20 cellular contexts compared by ENCODE assay signal in genomic region chr19:46872967-46873366, GRCh38. TPM values are rescaled to one million over a fixed set of nuclear protein-coding genes. Genes with fewer than 3 reads are reported as not detected.
DNase-seq lines count a peak whose midpoint lies in the region; ATAC-seq and TF ChIP-seq lines count a peak whose summit lies in the region.
"Had no signal": no experiment of that assay in that cellular context is flagged by ENCODE, and none has a peak within 500 bp of the region (broad histone marks: within the 10 kb centered on the region; RNA-seq: fewer than 3 reads in every experiment).

No MANE protein-coding gene starts in this region.

- H3K4me1 Mint-ChIP-seq in MCF 10A (ENCODE audit: insufficient read depth, unreplicated experiment) (peaks cover 21% of the 10 kb centered on the region), chondrocyte (ENCODE audit: low read depth) (peaks cover 34% of the 10 kb centered on the region), mesothelial cell of epicardium (peaks cover 27% of the 10 kb centered on the region)
- H3K4me1 Mint-ChIP-seq in activated T-helper 1 cell treated with anti-CD3 and anti-CD28 coated beads, Interleukin-12 subunit alpha, Interleukin-12 subunit beta, Interleukin-2, Interleukin-4 antibody, amounts not matched to agents 30 ng/mL and 10 ng/mL and 1 ng/mL, durations not matched to agents 14 hours and 24 hours and 36 hours (ENCODE audit: low read depth), result peaks cover 7% of the 10 kb centered on the region

- no peak overlapping the region for H3K27ac ChIP-seq in mammary epithelial cell (ENCODE audit: insufficient read depth, low read depth, low read length)
- no peak overlapping the region for H3K27ac ChIP-seq in sigmoid colon
- no peak overlapping the region for H3K27ac ChIP-seq in lower lobe of right lung
- H3K27ac ChIP-seq: BLaER1, GM23248 had no signal

- H3K27me3 Mint-ChIP-seq in MCF 10A (ENCODE audit: insufficient read depth, unreplicated experiment), result no peaks in the 10 kb centered on the region
- no peaks in the 10 kb centered on the region for H3K27me3 Mint-ChIP-seq in chondrocyte (ENCODE audit: low read depth)
- H3K27me3 Mint-ChIP-seq in mesothelial cell of epicardium (ENCODE audit: low read depth), result no peaks in the 10 kb centered on the region
- H3K27me3 Mint-ChIP-seq in activated T-helper 1 cell treated with anti-CD3 and anti-CD28 coated beads, Interleukin-12 subunit alpha, Interleukin-12 subunit beta, Interleukin-2, Interleukin-4 antibody, amounts not matched to agents 30 ng/mL and 10 ng/mL and 1 ng/mL, durations not matched to agents 14 hours and 24 hours and 36 hours (ENCODE audit: insufficient read depth), result no peaks in the 10 kb centered on the region

- in situ Hi-C loops in mammary epithelial cell (cut with MboI; ENCODE audit: low sequenced_read_pairs in 2 of 2), result loop anchor here in 1 of 2 donors (25.0 kb wide), 1 partner anchor 264 kb away; the partner anchor contains the start of gene SAE1

- no peaks in the 10 kb centered on the region for H4K20me1 ChIP-seq in mammary epithelial cell (ENCODE audit: insufficient read depth, low read length)

- no peak overlapping the region for H3K4me2 ChIP-seq in mammary epithelial cell (ENCODE audit: insufficient read depth, low read depth, low read length)
- H3K4me2 ChIP-seq: BLaER1 had no signal

- H3K4me1 ChIP-seq in mammary epithelial cell (ENCODE audit: insufficient read depth, low read length), result peaks cover 36% of the 10 kb centered on the region
- peaks cover 0 to 11% (median 1%) of the 10 kb centered on the region in 4 donors for H3K4me1 ChIP-seq in sigmoid colon
- peaks cover 13% of the 10 kb centered on the region for H3K4me1 ChIP-seq in lower lobe of right lung

- POLR2A ChIA-PET in MCF 10A (lab: Yijun Ruan, JAX), result interaction anchor here (0.7 to 5.5 kb wide), 3 partner anchors 12 to 53 kb away, joined by 3 to 50 read pairs (median 21); partner anchors contain the start of gene ARHGAP35

- H3K4me3 ChIP-seq in mammary epithelial cell (replicated peaks in 1 of 3; ENCODE audit: insufficient read depth in 1 of 3, low read depth in 2 of 3, low read length in 3 of 3) (no peak overlapping the region), sigmoid colon (no peak overlapping the region), lower lobe of right lung (no peak overlapping the region), H7 (ENCODE audit: insufficient read depth, low read depth, low read length) (no peak overlapping the region)
- H3K4me3 ChIP-seq: BLaER1, GM23248 had no signal

- peak overlapping the region; percentile 73 for H3K27ac Mint-ChIP-seq in MCF 10A (ENCODE audit: low read depth, unreplicated experiment)
- H3K27ac Mint-ChIP-seq in chondrocyte (ENCODE audit: unreplicated experiment), result peak overlapping the region; percentile 17
- peak overlapping the region; percentile 87 for H3K27ac Mint-ChIP-seq in mesothelial cell of epicardium
- H3K27ac Mint-ChIP-seq in activated T-helper 1 cell treated with anti-CD3 and anti-CD28 coated beads, Interleukin-12 subunit alpha, Interleukin-12 subunit beta, Interleukin-2, Interleukin-4 antibody, amounts not matched to agents 30 ng/mL and 10 ng/mL and 1 ng/mL, durations not matched to agents 14 hours and 24 hours and 36 hours, result no peak overlapping the region
- H3K27ac Mint-ChIP-seq: CD8-positive, alpha-beta T cell had no signal

- intact Hi-C loops in MCF 10A (cut with micrococcal nuclease) (no loop called here), mammary epithelial cell (cut with micrococcal nuclease) (no loop called here), sigmoid colon (cut with DNase I) (no loop called here), lower lobe of right lung (cut with DNase I) (no loop called here)
- intact Hi-C loops in activated T-helper 1 cell treated with anti-CD3 and anti-CD28 coated beads, Interleukin-12 subunit alpha, Interleukin-12 subunit beta, Interleukin-2, Interleukin-4 antibody, amounts not matched to agents 30 ng/mL and 10 ng/mL and 1 ng/mL, durations not matched to agents 14 hours and 24 hours and 36 hours (cut with micrococcal nuclease), result no loop called here

- H3K9ac ChIP-seq in mammary epithelial cell (ENCODE audit: insufficient read depth, low read length), result no peak overlapping the region
- H3K9ac ChIP-seq: BLaER1, GM23248 had no signal

- peaks cover 79% of the 10 kb centered on the region for H3K79me2 ChIP-seq in mammary epithelial cell (ENCODE audit: insufficient read depth, low read length)

- H3K9me3 Mint-ChIP-seq in MCF 10A (ENCODE audit: unreplicated experiment), result no peaks in the 10 kb centered on the region
- H3K9me3 Mint-ChIP-seq in chondrocyte (ENCODE audit: low read depth), result no peaks in the 10 kb centered on the region
- H3K9me3 Mint-ChIP-seq in mesothelial cell of epicardium, result no peaks in the 10 kb centered on the region
- H3K9me3 Mint-ChIP-seq in activated T-helper 1 cell treated with anti-CD3 and anti-CD28 coated beads, Interleukin-12 subunit alpha, Interleukin-12 subunit beta, Interleukin-2, Interleukin-4 antibody, amounts not matched to agents 30 ng/mL and 10 ng/mL and 1 ng/mL, durations not matched to agents 14 hours and 24 hours and 36 hours, result no peaks in the 10 kb centered on the region
- H3K9me3 Mint-ChIP-seq: CD8-positive, alpha-beta T cell had no signal

- 91% methylated on average over 4 of the region's 4 CpGs for WGBS in mammary epithelial cell (ENCODE audit: low coverage, missing lambda C conversion rate)
- 80 to 82% methylated on average over 4 of the region's 4 CpGs for WGBS in sigmoid colon, 2 donors

- dilution Hi-C loops in mammary epithelial cell (cut with HindIII; ENCODE audit: low sequenced_read_pairs), result no loop called here

- H3K27me3 ChIP-seq in mammary epithelial cell (ENCODE audit: insufficient read depth, low read length) (no peaks in the 10 kb centered on the region), sigmoid colon (no peaks in the 10 kb centered on the region), lower lobe of right lung (ENCODE audit: low read depth) (no peaks in the 10 kb centered on the region), H7 (ENCODE audit: control insufficient read depth, insufficient read depth, low read length) (no peaks in the 10 kb centered on the region)
- H3K27me3 ChIP-seq: BLaER1 had no signal

- DNase-seq in MCF 10A (ENCODE audit: unreplicated experiment) (no peak), mammary epithelial cell (no peak), chondrocyte (ENCODE audit: low spot score) (no peak), mesothelial cell of epicardium (ENCODE audit: low spot score in 2 of 2, unreplicated experiment in 2 of 2) (no peak), sigmoid colon (no peak), lower lobe of right lung (no peak), H7 (no peak)
- no peak for DNase-seq in activated T-helper 1 cell treated with anti-CD3 and anti-CD28 coated beads, Interleukin-12 subunit alpha, Interleukin-12 subunit beta, Interleukin-2, Interleukin-4 antibody, amounts not matched to agents 30 ng/mL and 10 ng/mL and 1 ng/mL, durations not matched to agents 14 hours and 24 hours and 36 hours (ENCODE audit: low spot score)
- DNase-seq: CD8-positive, alpha-beta T cell; DMS79; GM23248; MV-4-11; NCI-H1694 treated with DMSO at 0.1 percent for 48 hours; NCI-H510A; NCI-H748 treated with DMSO at 0.1 percent for 48 hours; NK-92 treated with Interleukin-12 subunit alpha and Interleukin-12 subunit beta, amount 100 ng/mL, for 24 hours; RPMI8226; SIG-M5 had no signal

- H3K36me3 Mint-ChIP-seq in MCF 10A (ENCODE audit: insufficient read depth, unreplicated experiment) (peaks cover 23% of the 10 kb centered on the region), chondrocyte (ENCODE audit: low read depth) (no peaks in the 10 kb centered on the region), mesothelial cell of epicardium (no peaks in the 10 kb centered on the region)
- H3K36me3 Mint-ChIP-seq in activated T-helper 1 cell treated with anti-CD3 and anti-CD28 coated beads, Interleukin-12 subunit alpha, Interleukin-12 subunit beta, Interleukin-2, Interleukin-4 antibody, amounts not matched to agents 30 ng/mL and 10 ng/mL and 1 ng/mL, durations not matched to agents 14 hours and 24 hours and 36 hours (ENCODE audit: low read depth), result peaks cover 5% of the 10 kb centered on the region

- BruUV-seq in MCF 10A (replicated peaks; lab: Mats Ljungman, UMichigan), result no TSS peak
- BruUV-seq in mammary epithelial cell (replicated peaks; lab: Mats Ljungman, UMichigan), result no TSS peak

- no peak for ATAC-seq in lower lobe of right lung
- ATAC-seq: CD8-positive, alpha-beta T cell; HCT116 had no signal

- CTCF ChIA-PET in MCF 10A (lab: Yijun Ruan, JAX), result interaction anchor here (1.1 kb wide), 1 partner anchor 118 kb away, joined by 5 read pairs; no protein-coding TSS in a partner anchor
- CTCF ChIA-PET in mammary epithelial cell (lab: Charles Lee; ENCODE audit: low non-redundant PET), result no interaction called here

- TF ChIP-seq POLR2A in sigmoid colon (IDR thresholded peaks at IDR 0.05), result no peak

- no peaks in the 10 kb centered on the region for H3K36me3 ChIP-seq in mammary epithelial cell (ENCODE audit: insufficient read depth, low read length)
- no peaks in the 10 kb centered on the region for H3K36me3 ChIP-seq in sigmoid colon
- no peaks in the 10 kb centered on the region for H3K36me3 ChIP-seq in lower lobe of right lung
- H3K36me3 ChIP-seq in H7 (replicated peaks; ENCODE audit: control insufficient read depth, insufficient read depth, low read length), result no peaks in the 10 kb centered on the region

- no peak overlapping the region for H2AFZ ChIP-seq in mammary epithelial cell (ENCODE audit: low read depth, low read length)
- H2AFZ ChIP-seq: GM23248 had no signal

- H3K9me3 ChIP-seq in mammary epithelial cell (replicated peaks; ENCODE audit: insufficient read depth, low read length) (no peaks in the 10 kb centered on the region), sigmoid colon (no peaks in the 10 kb centered on the region), lower lobe of right lung (no peaks in the 10 kb centered on the region)
- H3K9me3 ChIP-seq: BLaER1 had no signal

- peak overlapping the region; percentile 16 for H3K4me3 Mint-ChIP-seq in MCF 10A (ENCODE audit: unreplicated experiment)
- H3K4me3 Mint-ChIP-seq in chondrocyte (ENCODE audit: unreplicated experiment), result no peak overlapping the region
- no peak overlapping the region for H3K4me3 Mint-ChIP-seq in mesothelial cell of epicardium
- H3K4me3 Mint-ChIP-seq in activated T-helper 1 cell treated with anti-CD3 and anti-CD28 coated beads, Interleukin-12 subunit alpha, Interleukin-12 subunit beta, Interleukin-2, Interleukin-4 antibody, amounts not matched to agents 30 ng/mL and 10 ng/mL and 1 ng/mL, durations not matched to agents 14 hours and 24 hours and 36 hours, result no peak overlapping the region
- H3K4me3 Mint-ChIP-seq: CD8-positive, alpha-beta T cell had no signal

- no peak for TF ChIP-seq EP300 in sigmoid colon (IDR thresholded peaks at IDR 0.05)

- TF ChIP-seq CTCF in MCF 10A (IDR thresholded peaks at IDR 0.05; ENCODE audit: unreplicated experiment) (no peak), mammary epithelial cell (conservative IDR thresholded peaks at IDR 0.05 in 1 of 2, IDR thresholded peaks at IDR 0.05 in 1 of 2; ENCODE audit: extremely low read depth in 1 of 2, insufficient read depth in 1 of 2, low read depth in 1 of 2, low read length in 2 of 2) (no peak), chondrocyte (IDR thresholded peaks at IDR 0.05) (no peak), mesothelial cell of epicardium (IDR thresholded peaks at IDR 0.05; ENCODE audit: unreplicated experiment) (no peak), sigmoid colon (IDR thresholded peaks at IDR 0.05) (no peak), lower lobe of right lung (IDR thresholded peaks at IDR 0.05) (no peak)

RNA-seq across cellular contexts. Expression of gene ARHGAP35, which starts 12.2 kb away (rescaled TPM):
- total RNA-seq in MCF 10A (2022), result 46.9 and 52.1 TPM in 2 replicates
- total RNA-seq in mammary epithelial cell, result 10 to 100 TPM; 45.7 to 45.8 TPM
- 18.1 TPM for polyA plus RNA-seq in mammary epithelial cell
- polyA minus RNA-seq in mammary epithelial cell, result 75.1 TPM
- 60.1 to 70.9 TPM (median 70.2 TPM) in 3 replicates for total RNA-seq in chondrocyte
- 74.9 to 77.9 TPM (median 77.4 TPM) in 3 replicates for total RNA-seq in mesothelial cell of epicardium
- total RNA-seq in activated T-helper 1 cell treated with anti-CD3 and anti-CD28 coated beads, Interleukin-12 subunit alpha, Interleukin-12 subunit beta, Interleukin-2, Interleukin-4 antibody, amounts not matched to agents 30 ng/mL and 10 ng/mL and 1 ng/mL, durations not matched to agents 14 hours and 24 hours and 36 hours, result 22.4 and 22.6 TPM in 2 replicates
- 10 to 100 TPM; 33.9 to 55.7 (median 36.7) TPM for total RNA-seq in sigmoid colon
- 10 to 100 TPM; 11.4 to 35.6 (median 20.3) TPM for polyA plus RNA-seq in sigmoid colon
- 61.6 TPM for total RNA-seq in lower lobe of right lung
- total RNA-seq in H7 (2014; rRNA removed; shearing (Covaris generic)), result 23.3 and 26.9 TPM in 2 replicates

RNA-seq across cellular contexts. Expression of gene AP2S1, which starts 22.3 kb away (rescaled TPM):
- total RNA-seq in MCF 10A (2022), result 237 and 252 TPM in 2 replicates
- 100 to 1,000 TPM in 1 of 2 donors, 10 to 100 TPM in 1; 67.5 to 257 TPM for total RNA-seq in mammary epithelial cell
- polyA plus RNA-seq in mammary epithelial cell, result 295 TPM
- 220 TPM for polyA minus RNA-seq in mammary epithelial cell
- 168 to 189 TPM (median 173 TPM) in 3 replicates for total RNA-seq in chondrocyte
- total RNA-seq in mesothelial cell of epicardium, result 97.5 to 109 TPM (median 107 TPM) in 3 replicates
- 96.4 and 98.1 TPM in 2 replicates for total RNA-seq in activated T-helper 1 cell treated with anti-CD3 and anti-CD28 coated beads, Interleukin-12 subunit alpha, Interleukin-12 subunit beta, Interleukin-2, Interleukin-4 antibody, amounts not matched to agents 30 ng/mL and 10 ng/mL and 1 ng/mL, durations not matched to agents 14 hours and 24 hours and 36 hours
- 10 to 100 TPM; 52.4 to 84.3 (median 73.0) TPM for total RNA-seq in sigmoid colon
- polyA plus RNA-seq in sigmoid colon, result 100 to 1,000 TPM; 139 to 167 (median 163) TPM
- total RNA-seq in lower lobe of right lung, result 120 TPM
- 266 and 318 TPM in 2 replicates for total RNA-seq in H7 (2014; rRNA removed; shearing (Covaris generic))
